Comparison of ENCODE assay signal across 1 cellular context in the genomic region with DNA sequence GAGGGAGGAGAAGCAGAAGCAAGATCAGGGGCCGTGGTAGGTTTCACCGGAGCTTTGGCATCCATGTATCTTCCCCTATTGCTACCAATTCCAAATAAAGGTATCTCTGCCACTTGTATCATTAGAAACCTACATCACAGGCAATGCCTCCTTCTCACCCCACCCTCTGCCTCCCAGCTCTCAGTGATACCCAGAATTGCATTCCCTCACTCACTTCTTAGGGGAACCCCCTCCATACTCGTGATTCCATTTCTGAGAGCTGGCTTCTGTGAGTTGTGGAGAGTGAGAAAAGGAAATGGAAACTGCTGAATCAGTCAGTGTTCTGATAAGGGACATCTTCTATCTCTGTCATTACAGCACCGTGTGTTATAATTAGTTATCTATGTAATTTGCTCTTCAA.
TF ChIP-seq lines count a peak whose summit lies in the region.

No MANE protein-coding gene starts in this region.

TF ChIP-seq in GM12878, 131 proteins besides CTCF, POLR2A, EP300 and RAD21 (continued from another document):
- TF ChIP-seq JUNB (IDR thresholded peaks at IDR 0.05) (peak; percentile 22; the same call in 1 of the 2 replicates), RUNX3 (IDR thresholded peaks at IDR 0.05; ENCODE audit: low read length) (peak; percentile 26; the same call in 1 of the 2 replicates), BHLHE40 (IDR thresholded peaks at IDR 0.05; ENCODE audit: borderline replicate concordance in 1 of 2, low read depth in 2 of 2, low read length in 1 of 2) (0 out of 4 replicates have a peak, but pooled peaks of 1 of the 2 experiments have one; percentile 31), FOXM1 (IDR thresholded peaks at IDR 0.05; ENCODE audit: low read depth, low read length) (peak; percentile 46; the same call in 1 of the 2 replicates), SMARCA5 (IDR thresholded peaks at IDR 0.05) (no peak), BCL11A (IDR thresholded peaks at IDR 0.05; ENCODE audit: low read depth, low read length) (no peak), MEF2B (IDR thresholded peaks at IDR 0.05; ENCODE audit: partially characterized antibody, poor library complexity, severe bottlenecking) (peak; percentile 21), ETV6 (conservative IDR thresholded peaks at IDR 0.05 in 1 of 2, IDR thresholded peaks at IDR 0.05 in 1 of 2; ENCODE audit: borderline replicate concordance in 1 of 2, low read depth in 1 of 2) (peak in 1 of 2 experiments; percentile 67; a peak in 1 of 4 replicates)
- TF ChIP-seq, protein P1, sequence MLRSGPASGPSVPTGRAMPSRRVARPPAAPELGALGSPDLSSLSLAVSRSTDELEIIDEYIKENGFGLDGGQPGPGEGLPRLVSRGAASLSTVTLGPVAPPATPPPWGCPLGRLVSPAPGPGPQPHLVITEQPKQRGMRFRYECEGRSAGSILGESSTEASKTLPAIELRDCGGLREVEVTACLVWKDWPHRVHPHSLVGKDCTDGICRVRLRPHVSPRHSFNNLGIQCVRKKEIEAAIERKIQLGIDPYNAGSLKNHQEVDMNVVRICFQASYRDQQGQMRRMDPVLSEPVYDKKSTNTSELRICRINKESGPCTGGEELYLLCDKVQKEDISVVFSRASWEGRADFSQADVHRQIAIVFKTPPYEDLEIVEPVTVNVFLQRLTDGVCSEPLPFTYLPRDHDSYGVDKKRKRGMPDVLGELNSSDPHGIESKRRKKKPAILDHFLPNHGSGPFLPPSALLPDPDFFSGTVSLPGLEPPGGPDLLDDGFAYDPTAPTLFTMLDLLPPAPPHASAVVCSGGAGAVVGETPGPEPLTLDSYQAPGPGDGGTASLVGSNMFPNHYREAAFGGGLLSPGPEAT (IDR thresholded peaks at IDR 0.05; ENCODE audit: low read depth) = peak; percentile 56; the same call in 1 of the 2 replicates
- TF ChIP-seq, protein P2, sequence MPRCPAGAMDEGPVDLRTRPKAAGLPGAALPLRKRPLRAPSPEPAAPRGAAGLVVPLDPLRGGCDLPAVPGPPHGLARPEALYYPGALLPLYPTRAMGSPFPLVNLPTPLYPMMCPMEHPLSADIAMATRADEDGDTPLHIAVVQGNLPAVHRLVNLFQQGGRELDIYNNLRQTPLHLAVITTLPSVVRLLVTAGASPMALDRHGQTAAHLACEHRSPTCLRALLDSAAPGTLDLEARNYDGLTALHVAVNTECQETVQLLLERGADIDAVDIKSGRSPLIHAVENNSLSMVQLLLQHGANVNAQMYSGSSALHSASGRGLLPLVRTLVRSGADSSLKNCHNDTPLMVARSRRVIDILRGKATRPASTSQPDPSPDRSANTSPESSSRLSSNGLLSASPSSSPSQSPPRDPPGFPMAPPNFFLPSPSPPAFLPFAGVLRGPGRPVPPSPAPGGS (IDR thresholded peaks at IDR 0.05; ENCODE audit: borderline replicate concordance, insufficient read depth, low read depth, low read length, poor library complexity, severe bottlenecking) = peak; percentile 17
